In genomic region chr19:10863107-10863700, GRCh38 we compare ENCODE assay signal across 1 cellular context.
TF ChIP-seq lines count a peak whose summit lies in the region.

No MANE protein-coding gene starts in this region.

TF ChIP-seq in HepG2, 621 proteins besides CTCF, POLR2A, EP300 and RAD21 (continued from another document):
- peak; percentile 92 for TF ChIP-seq CREB1 (IDR thresholded peaks at IDR 0.05)
- 0 out of 2 replicates have a peak, but pooled peaks have one; percentile 9 for TF ChIP-seq CREB1 (CRISPR knock-in tag; IDR thresholded peaks at IDR 0.05)
- TF ChIP-seq, protein P1, sequence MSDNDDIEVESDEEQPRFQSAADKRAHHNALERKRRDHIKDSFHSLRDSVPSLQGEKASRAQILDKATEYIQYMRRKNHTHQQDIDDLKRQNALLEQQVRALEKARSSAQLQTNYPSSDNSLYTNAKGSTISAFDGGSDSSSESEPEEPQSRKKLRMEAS (IDR thresholded peaks at IDR 0.05), result peak; percentile 48; the same call in 1 of the 2 replicates
- TF ChIP-seq ZFP41 (CRISPR knock-in tag; IDR thresholded peaks at IDR 0.05; ENCODE audit: borderline replicate concordance), result no peak
- no peak for TF ChIP-seq KAT8 (CRISPR knock-in tag; IDR thresholded peaks at IDR 0.05)
- TF ChIP-seq ZNF292 (CRISPR knock-in tag; IDR thresholded peaks at IDR 0.05; ENCODE audit: borderline replicate concordance, low read depth), result peak; percentile 35; the same call in 1 of the 2 replicates
- TF ChIP-seq FLYWCH1 (CRISPR knock-in tag; IDR thresholded peaks at IDR 0.05), result peak; percentile 61; the same call in 1 of the 2 replicates
- TF ChIP-seq SYNCRIP (IDR thresholded peaks at IDR 0.05; ENCODE audit: insufficient read depth, low read depth, low read length), result no peak
- TF ChIP-seq NRL (CRISPR knock-in tag; IDR thresholded peaks at IDR 0.05; ENCODE audit: borderline replicate concordance), result peak; percentile 22; the same call in 1 of the 2 replicates
- TF ChIP-seq ELK4 (CRISPR knock-in tag; IDR thresholded peaks at IDR 0.05; ENCODE audit: borderline replicate concordance), result no peak
- TF ChIP-seq ZMYM3 (CRISPR knock-in tag; IDR thresholded peaks at IDR 0.05), result no peak; the same call in 1 of the 2 replicates
- TF ChIP-seq, protein P2, sequence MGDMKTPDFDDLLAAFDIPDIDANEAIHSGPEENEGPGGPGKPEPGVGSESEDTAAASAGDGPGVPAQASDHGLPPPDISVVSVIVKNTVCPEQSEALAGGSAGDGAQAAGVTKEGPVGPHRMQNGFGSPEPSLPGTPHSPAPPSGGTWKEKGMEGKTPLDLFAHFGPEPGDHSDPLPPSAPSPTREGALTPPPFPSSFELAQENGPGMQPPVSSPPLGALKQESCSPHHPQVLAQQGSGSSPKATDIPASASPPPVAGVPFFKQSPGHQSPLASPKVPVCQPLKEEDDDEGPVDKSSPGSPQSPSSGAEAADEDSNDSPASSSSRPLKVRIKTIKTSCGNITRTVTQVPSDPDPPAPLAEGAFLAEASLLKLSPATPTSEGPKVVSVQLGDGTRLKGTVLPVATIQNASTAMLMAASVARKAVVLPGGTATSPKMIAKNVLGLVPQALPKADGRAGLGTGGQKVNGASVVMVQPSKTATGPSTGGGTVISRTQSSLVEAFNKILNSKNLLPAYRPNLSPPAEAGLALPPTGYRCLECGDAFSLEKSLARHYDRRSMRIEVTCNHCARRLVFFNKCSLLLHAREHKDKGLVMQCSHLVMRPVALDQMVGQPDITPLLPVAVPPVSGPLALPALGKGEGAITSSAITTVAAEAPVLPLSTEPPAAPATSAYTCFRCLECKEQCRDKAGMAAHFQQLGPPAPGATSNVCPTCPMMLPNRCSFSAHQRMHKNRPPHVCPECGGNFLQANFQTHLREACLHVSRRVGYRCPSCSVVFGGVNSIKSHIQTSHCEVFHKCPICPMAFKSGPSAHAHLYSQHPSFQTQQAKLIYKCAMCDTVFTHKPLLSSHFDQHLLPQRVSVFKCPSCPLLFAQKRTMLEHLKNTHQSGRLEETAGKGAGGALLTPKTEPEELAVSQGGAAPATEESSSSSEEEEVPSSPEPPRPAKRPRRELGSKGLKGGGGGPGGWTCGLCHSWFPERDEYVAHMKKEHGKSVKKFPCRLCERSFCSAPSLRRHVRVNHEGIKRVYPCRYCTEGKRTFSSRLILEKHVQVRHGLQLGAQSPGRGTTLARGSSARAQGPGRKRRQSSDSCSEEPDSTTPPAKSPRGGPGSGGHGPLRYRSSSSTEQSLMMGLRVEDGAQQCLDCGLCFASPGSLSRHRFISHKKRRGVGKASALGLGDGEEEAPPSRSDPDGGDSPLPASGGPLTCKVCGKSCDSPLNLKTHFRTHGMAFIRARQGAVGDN (CRISPR knock-in tag; IDR thresholded peaks at IDR 0.05), result peak; percentile 71
- TF ChIP-seq ZNF577 (CRISPR knock-in tag; IDR thresholded peaks at IDR 0.05; ENCODE audit: borderline replicate concordance, low read depth), result no peak
- TF ChIP-seq GATAD2A (CRISPR knock-in tag; IDR thresholded peaks at IDR 0.05), result 0 out of 2 replicates have a peak, but pooled peaks have one; percentile 25
- TF ChIP-seq, protein P3, sequence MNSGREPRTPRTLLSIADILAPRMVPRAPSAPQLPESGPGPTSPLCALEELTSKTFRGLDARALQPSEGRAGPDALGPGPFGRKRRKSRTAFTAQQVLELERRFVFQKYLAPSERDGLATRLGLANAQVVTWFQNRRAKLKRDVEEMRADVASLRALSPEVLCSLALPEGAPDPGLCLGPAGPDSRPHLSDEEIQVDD (CRISPR knock-in tag; IDR thresholded peaks at IDR 0.05; ENCODE audit: borderline replicate concordance), result no peak
- TF ChIP-seq PATZ1 (CRISPR knock-in tag; IDR thresholded peaks at IDR 0.05), result peak; percentile 40; the same call in 1 of the 2 replicates
- TF ChIP-seq ZNF782 (CRISPR knock-in tag; IDR thresholded peaks at IDR 0.05; ENCODE audit: borderline replicate concordance), result no peak
- TF ChIP-seq PHF20 (CRISPR knock-in tag; IDR thresholded peaks at IDR 0.05), result no peak
- TF ChIP-seq HOXA3 (CRISPR knock-in tag; IDR thresholded peaks at IDR 0.05), result peak; percentile 21; the same call in 1 of the 2 replicates
